8 cellular contexts compared by ENCODE assay signal in genomic region chr10:26857991-26858706, GRCh38.
DNase-seq lines count a peak whose midpoint lies in the region; ATAC-seq and TF ChIP-seq lines count a peak whose summit lies in the region.

No MANE protein-coding gene starts in this region.

- no peaks in the 10 kb centered on the region for H3F3A ChIP-seq in Loucy (ENCODE audit: low read depth)

- H3K4me1 Mint-ChIP-seq in stimulated activated effector memory CD8-positive, alpha-beta T cell treated with anti-CD3 and anti-CD28 coated beads, Interleukin-12 subunit alpha, Interleukin-12 subunit beta, amount 100 ng/mL, for 72 hours: peaks cover 45% of the 10 kb centered on the region

- peak overlapping the region; percentile 89 for H3K4me2 ChIP-seq in Loucy (ENCODE audit: low read depth, low read length, poor library complexity, severe bottlenecking)

- peaks cover 44% of the 10 kb centered on the region for H3K36me3 Mint-ChIP-seq in stimulated activated effector memory CD8-positive, alpha-beta T cell treated with anti-CD3 and anti-CD28 coated beads, Interleukin-12 subunit alpha, Interleukin-12 subunit beta, amount 100 ng/mL, for 72 hours

- H3K27me3 ChIP-seq in Loucy (ENCODE audit: insufficient read depth, low read length, poor library complexity, severe bottlenecking): no peaks in the 10 kb centered on the region

- H3K4me3 Mint-ChIP-seq in stimulated activated effector memory CD8-positive, alpha-beta T cell treated with anti-CD3 and anti-CD28 coated beads, Interleukin-12 subunit alpha, Interleukin-12 subunit beta, amount 100 ng/mL, for 72 hours: peak overlapping the region; percentile 85

- peak; percentile 30 for ATAC-seq in GM21367 (IDR thresholded peaks at IDR 0.05; ENCODE audit: unreplicated experiment)
- ATAC-seq in stimulated activated effector memory CD8-positive, alpha-beta T cell treated with anti-CD3 and anti-CD28 coated beads, Interleukin-12 subunit alpha, Interleukin-12 subunit beta, amount 100 ng/mL, for 72 hours: no peak

- no peaks in the 10 kb centered on the region for H3K9me3 Mint-ChIP-seq in stimulated activated effector memory CD8-positive, alpha-beta T cell treated with anti-CD3 and anti-CD28 coated beads, Interleukin-12 subunit alpha, Interleukin-12 subunit beta, amount 100 ng/mL, for 72 hours

- no peak for TF ChIP-seq CTCF in Loucy (conservative IDR thresholded peaks at IDR 0.05; ENCODE audit: low read length)

- peak overlapping the region; percentile 96 for H3K4me3 ChIP-seq in Loucy (ENCODE audit: low read length, poor library complexity, severe bottlenecking)

- peaks cover 65% of the 10 kb centered on the region for H4K20me1 ChIP-seq in Loucy (ENCODE audit: insufficient read depth, low read length, poor library complexity, severe bottlenecking)

- DNase-seq in EH (ENCODE audit: low read depth) (peak; percentile 58), epithelial cell of prostate (ENCODE audit: low read depth, low spot score) (no peak), ecto neural progenitor cell (ENCODE audit: low spot score) (no peak)
- no peak for DNase-seq in stimulated activated effector memory CD8-positive, alpha-beta T cell treated with anti-CD3 and anti-CD28 coated beads, Interleukin-12 subunit alpha, Interleukin-12 subunit beta, amount 100 ng/mL, for 72 hours (ENCODE audit: low spot score in 2 of 2)
- DNase-seq in stimulated activated CD4-positive, alpha-beta T cell treated with anti-CD3 and anti-CD28 coated beads, Interleukin-12 subunit alpha, Interleukin-12 subunit beta, amount 100 ng/mL, for 4 hours: no peak
- no peak for DNase-seq in activated CD4-positive, CD25-positive, alpha-beta regulatory T cell (lab: John Stamatoyannopoulos, UW)

- H3K9ac ChIP-seq in Loucy (ENCODE audit: low read depth, low read length, poor library complexity, severe bottlenecking): peak overlapping the region; percentile 88

- peak overlapping the region; percentile 99 for H3K27ac ChIP-seq in epithelial cell of prostate

- H3K79me2 ChIP-seq in Loucy (ENCODE audit: insufficient read depth, low read length): peaks cover 68% of the 10 kb centered on the region

- H2AFZ ChIP-seq in Loucy (ENCODE audit: low read length): no peak overlapping the region

- peaks cover 47% of the 10 kb centered on the region for H3K4me1 ChIP-seq in Loucy (ENCODE audit: insufficient read depth, low read length, poor library complexity, severe bottlenecking)

- H3K36me3 ChIP-seq in Loucy (ENCODE audit: insufficient read depth, low read length): no peaks in the 10 kb centered on the region

- H3K9me3 ChIP-seq in Loucy (ENCODE audit: insufficient read depth, low read depth, low read length): no peaks in the 10 kb centered on the region

- no peaks in the 10 kb centered on the region for H3K9me2 ChIP-seq in Loucy (replicated peaks; ENCODE audit: low read depth, low read length)

- H3K27ac Mint-ChIP-seq in stimulated activated effector memory CD8-positive, alpha-beta T cell treated with anti-CD3 and anti-CD28 coated beads, Interleukin-12 subunit alpha, Interleukin-12 subunit beta, amount 100 ng/mL, for 72 hours: peak overlapping the region; percentile 50
